In genomic region chr3:129695203-129695602, GRCh38 we compare ENCODE assay signal across 25 cellular contexts.
DNase-seq lines count a peak whose midpoint lies in the region; ATAC-seq and TF ChIP-seq lines count a peak whose summit lies in the region.
"Had no signal": no experiment of that assay in that cellular context is flagged by ENCODE, and none has a peak within 500 bp of the region (broad histone marks: within the 10 kb centered on the region; RNA-seq: fewer than 3 reads in every experiment).

No MANE protein-coding gene starts in this region.

- TF ChIP-seq CTCF in Caco-2 (IDR thresholded peaks at IDR 0.05; ENCODE audit: insufficient read depth in 1 of 2, low read depth in 1 of 2, low read length in 1 of 2, severe bottlenecking in 1 of 2, unreplicated experiment in 1 of 2) (no peak), breast epithelium (IDR thresholded peaks at IDR 0.05) (no peak), foreskin fibroblast (IDR thresholded peaks at IDR 0.05; ENCODE audit: low read depth, low read length) (no peak), endothelial cell (IDR thresholded peaks at IDR 0.05; ENCODE audit: unreplicated experiment) (no peak)

- no peaks in the 10 kb centered on the region for H3K27me3 Mint-ChIP-seq in Caco-2 (ENCODE audit: insufficient read depth, unreplicated experiment)
- no peaks in the 10 kb centered on the region for H3K27me3 Mint-ChIP-seq in endothelial cell (ENCODE audit: unreplicated experiment)
- H3K27me3 Mint-ChIP-seq: brain had no signal

- H3K27ac Mint-ChIP-seq in Caco-2 (ENCODE audit: unreplicated experiment) (peak overlapping the region; percentile 94), endothelial cell (ENCODE audit: unreplicated experiment) (no peak overlapping the region)
- H3K27ac Mint-ChIP-seq: brain, neural progenitor cell had no signal

- CTCF ChIA-PET in Caco-2 (lab: Charles Lee): no interaction called here

- H3K4me3 Mint-ChIP-seq in Caco-2 (ENCODE audit: unreplicated experiment) (no peak overlapping the region), endothelial cell (ENCODE audit: unreplicated experiment) (no peak overlapping the region)
- H3K4me3 Mint-ChIP-seq: brain, neural progenitor cell had no signal

- intact Hi-C loops in Caco-2 (cut with micrococcal nuclease; ENCODE audit: unreplicated experiment) (no loop called here), breast epithelium (cut with DNase I; ENCODE audit: low total_unique reads) (no loop called here), head of caudate nucleus (cut with DNase I) (no loop called here)

- H3K36me3 ChIP-seq in Caco-2 (ENCODE audit: control insufficient read depth, insufficient read depth, low read length): no peaks in the 10 kb centered on the region
- no peaks in the 10 kb centered on the region for H3K36me3 ChIP-seq in breast epithelium
- H3K36me3 ChIP-seq: neural progenitor cell, stomach, uterus had no signal

- H3K36me3 Mint-ChIP-seq in Caco-2 (ENCODE audit: insufficient read depth, unreplicated experiment) (peaks cover 39% of the 10 kb centered on the region), endothelial cell (ENCODE audit: low read depth, unreplicated experiment) (peaks cover 30% of the 10 kb centered on the region)

- H3K4me1 Mint-ChIP-seq in Caco-2 (ENCODE audit: low read depth, unreplicated experiment) (peaks cover 41% of the 10 kb centered on the region), endothelial cell (ENCODE audit: unreplicated experiment) (peaks cover 9% of the 10 kb centered on the region)

- POLR2A ChIA-PET in Caco-2 (lab: Charles Lee): no interaction called here

- H3K4me1 ChIP-seq in Caco-2: peaks cover 36% of the 10 kb centered on the region
- peaks cover 0 to 3% of the 10 kb centered on the region in 2 donors for H3K4me1 ChIP-seq in breast epithelium
- H3K4me1 ChIP-seq: uterus had no signal

- H3K4me3 ChIP-seq in Caco-2 (ENCODE audit: low read depth, low read length) (no peak overlapping the region), breast epithelium (no peak overlapping the region), foreskin fibroblast (ENCODE audit: low read depth in 1 of 2, low read length in 2 of 2) (no peak overlapping the region), skeletal muscle cell (ENCODE audit: low read depth, low read length) (no peak overlapping the region)
- H3K4me3 ChIP-seq: dorsolateral prefrontal cortex, esophagus squamous epithelium, neural progenitor cell, stomach, uterus had no signal

- DNase-seq in Caco-2 (no peak), breast epithelium (ENCODE audit: low spot score in 2 of 2) (no peak), foreskin fibroblast (peak; percentile 51 to 68), skeletal muscle cell (ENCODE audit: low read depth) (peak; percentile 46), NCI-H1694 (lab: John Stamatoyannopoulos, UW) (no peak), endothelial cell (ENCODE audit: low spot score) (no peak), head of caudate nucleus (no peak)
- DNase-seq: activated CD4-positive, alpha-beta T cell treated with anti-CD3 and anti-CD28 coated beads, Interleukin-2, amount 50 U/mL, for 48 hours; activated naive CD4-positive, alpha-beta T cell treated with Interleukin-2 at 50 U/mL for 16 hours; AML-193; dorsolateral prefrontal cortex; esophagus squamous epithelium; midbrain; NCI-H1092; NCI-H2081 treated with DMSO at 0.1 percent for 48 hours; NCI-H524; retina; SHP77 treated with DMSO at 0.1 percent for 48 hours; stomach had no signal

- H3K9me3 Mint-ChIP-seq in Caco-2 (ENCODE audit: unreplicated experiment) (peaks cover 37% of the 10 kb centered on the region), endothelial cell (ENCODE audit: unreplicated experiment) (peaks cover 9% of the 10 kb centered on the region)

- no peak for ATAC-seq in HG02588 (IDR thresholded peaks at IDR 0.05; ENCODE audit: unreplicated experiment)

- peak overlapping the region; percentile 15 to 75 for H3K27ac ChIP-seq in breast epithelium
- H3K27ac ChIP-seq: dorsolateral prefrontal cortex, KMS-11, neural progenitor cell, stomach, uterus, VCaP had no signal

- no peak for TF ChIP-seq POLR2A in breast epithelium (IDR thresholded peaks at IDR 0.05)

- H3K27me3 ChIP-seq in Caco-2 (replicated peaks; ENCODE audit: control insufficient read depth, insufficient read depth, low read length) (no peaks in the 10 kb centered on the region), breast epithelium (no peaks in the 10 kb centered on the region)
- H3K27me3 ChIP-seq: dorsolateral prefrontal cortex, esophagus squamous epithelium, neural progenitor cell, stomach, uterus had no signal

- BruUV-seq in Caco-2 (replicated peaks; lab: Mats Ljungman, UMichigan): no TSS peak

- H3K9me3 ChIP-seq in Caco-2 (peaks cover 32% of the 10 kb centered on the region), breast epithelium (no peaks in the 10 kb centered on the region)
- H3K9me3 ChIP-seq: uterus had no signal

Comparison
In these comparisons a context has a peak if more than half of its experiments do, and no peak if none do; other contexts are left out.
1. DNase-seq: peak in foreskin fibroblast (2 of 2) and skeletal muscle cell (single experiment); none in Caco-2 (0 of 2), breast epithelium (0 of 2), NCI-H1694 (single experiment), endothelial cell (single experiment) and head of caudate nucleus (0 of 42).